ENCODE assay signal across 7 cellular contexts in genomic region chr20:561437-562231, GRCh38. TPM values are rescaled to one million over a fixed set of nuclear protein-coding genes. Genes with fewer than 3 reads are reported as not detected.
DNase-seq lines count a peak whose midpoint lies in the region; ATAC-seq and TF ChIP-seq lines count a peak whose summit lies in the region.

No MANE protein-coding gene starts in this region.

- H3K9me3 Mint-ChIP-seq in activated T-helper 1 cell treated with anti-CD3 and anti-CD28 coated beads, Interleukin-12 subunit alpha, Interleukin-12 subunit beta, Interleukin-2, Interleukin-4 antibody, amounts not matched to agents 30 ng/mL and 10 ng/mL and 1 ng/mL, durations not matched to agents 14 hours and 24 hours and 36 hours: no peaks in the 10 kb centered on the region

- peaks cover 34% of the 10 kb centered on the region for H3K27me3 ChIP-seq in foreskin keratinocyte

- no peaks in the 10 kb centered on the region for H3K4me1 Mint-ChIP-seq in activated T-helper 1 cell treated with anti-CD3 and anti-CD28 coated beads, Interleukin-12 subunit alpha, Interleukin-12 subunit beta, Interleukin-2, Interleukin-4 antibody, amounts not matched to agents 30 ng/mL and 10 ng/mL and 1 ng/mL, durations not matched to agents 14 hours and 24 hours and 36 hours (ENCODE audit: low read depth)

- DNase-seq in GM10266 (ENCODE audit: extremely low spot score) (peak; percentile 78), OCI-M1 (lab: John Stamatoyannopoulos, UW) (peak; percentile 89), foreskin keratinocyte (peak in 1 of 2 donors; percentile 39), nucleus accumbens (lab: John Stamatoyannopoulos, UW) (peak in 48 of 56 donors; percentile 3 to 74 (median 26))
- DNase-seq in Jurkat, Clone E6-1 (ENCODE audit: low read depth, low spot score): peak; percentile 70
- peak; percentile 20 for DNase-seq in activated T-helper 1 cell treated with anti-CD3 and anti-CD28 coated beads, Interleukin-12 subunit alpha, Interleukin-12 subunit beta, Interleukin-2, Interleukin-4 antibody, amounts not matched to agents 30 ng/mL and 10 ng/mL and 1 ng/mL, durations not matched to agents 14 hours and 24 hours and 36 hours (ENCODE audit: low spot score)

- no peak overlapping the region for H3K4me3 Mint-ChIP-seq in activated T-helper 1 cell treated with anti-CD3 and anti-CD28 coated beads, Interleukin-12 subunit alpha, Interleukin-12 subunit beta, Interleukin-2, Interleukin-4 antibody, amounts not matched to agents 30 ng/mL and 10 ng/mL and 1 ng/mL, durations not matched to agents 14 hours and 24 hours and 36 hours

- no peaks in the 10 kb centered on the region for H3K4me1 ChIP-seq in foreskin keratinocyte

- H3K36me3 Mint-ChIP-seq in activated T-helper 1 cell treated with anti-CD3 and anti-CD28 coated beads, Interleukin-12 subunit alpha, Interleukin-12 subunit beta, Interleukin-2, Interleukin-4 antibody, amounts not matched to agents 30 ng/mL and 10 ng/mL and 1 ng/mL, durations not matched to agents 14 hours and 24 hours and 36 hours (ENCODE audit: low read depth): no peaks in the 10 kb centered on the region

- intact Hi-C loops in activated T-helper 1 cell treated with anti-CD3 and anti-CD28 coated beads, Interleukin-12 subunit alpha, Interleukin-12 subunit beta, Interleukin-2, Interleukin-4 antibody, amounts not matched to agents 30 ng/mL and 10 ng/mL and 1 ng/mL, durations not matched to agents 14 hours and 24 hours and 36 hours (cut with micrococcal nuclease): loop anchor here (1.0 to 2.0 kb wide), 3 partner anchors 84 to 178 kb away; no protein-coding TSS in a partner anchor

- H3K27me3 Mint-ChIP-seq in activated T-helper 1 cell treated with anti-CD3 and anti-CD28 coated beads, Interleukin-12 subunit alpha, Interleukin-12 subunit beta, Interleukin-2, Interleukin-4 antibody, amounts not matched to agents 30 ng/mL and 10 ng/mL and 1 ng/mL, durations not matched to agents 14 hours and 24 hours and 36 hours (ENCODE audit: insufficient read depth): peaks cover 19% of the 10 kb centered on the region

- H3K27ac Mint-ChIP-seq in activated T-helper 1 cell treated with anti-CD3 and anti-CD28 coated beads, Interleukin-12 subunit alpha, Interleukin-12 subunit beta, Interleukin-2, Interleukin-4 antibody, amounts not matched to agents 30 ng/mL and 10 ng/mL and 1 ng/mL, durations not matched to agents 14 hours and 24 hours and 36 hours: no peak overlapping the region

- TF ChIP-seq CTCF in GM10266 (IDR thresholded peaks at IDR 0.05; ENCODE audit: control insufficient read depth, insufficient read depth, low read depth, missing control alignments): peak; percentile 89
- peak; percentile 92 for TF ChIP-seq CTCF in foreskin keratinocyte (conservative IDR thresholded peaks at IDR 0.05)

- H3K4me3 ChIP-seq in Jurkat, Clone E6-1 (ENCODE audit: low read length): no peak overlapping the region

- no peak overlapping the region for H3K27ac ChIP-seq in foreskin keratinocyte

- peak; percentile 76 for ATAC-seq in foreskin keratinocyte
- ATAC-seq in GM21786 (IDR thresholded peaks at IDR 0.05; ENCODE audit: unreplicated experiment): no peak

RNA-seq across cellular contexts. Expression of gene CSNK2A1, which starts 18.0 kb away (rescaled TPM):
- 124 TPM for polyA plus RNA-seq in Jurkat, Clone E6-1 (2012; ENCODE audit: insufficient read depth, insufficient read length)
- total RNA-seq in activated T-helper 1 cell treated with anti-CD3 and anti-CD28 coated beads, Interleukin-12 subunit alpha, Interleukin-12 subunit beta, Interleukin-2, Interleukin-4 antibody, amounts not matched to agents 30 ng/mL and 10 ng/mL and 1 ng/mL, durations not matched to agents 14 hours and 24 hours and 36 hours: 181 and 185 TPM in 2 replicates
- total RNA-seq in foreskin keratinocyte: 121 and 125 TPM in 2 replicates
- polyA plus RNA-seq in foreskin keratinocyte: 52.7 and 57.8 TPM in 2 replicates

RNA-seq across cellular contexts. Expression of gene TCF15, which starts 48.5 kb away (rescaled TPM):
- polyA plus RNA-seq in Jurkat, Clone E6-1 (2012; ENCODE audit: insufficient read depth, insufficient read length): not detected
- 0.13 TPM in 1 of 2 replicates, not detected in the other for total RNA-seq in activated T-helper 1 cell treated with anti-CD3 and anti-CD28 coated beads, Interleukin-12 subunit alpha, Interleukin-12 subunit beta, Interleukin-2, Interleukin-4 antibody, amounts not matched to agents 30 ng/mL and 10 ng/mL and 1 ng/mL, durations not matched to agents 14 hours and 24 hours and 36 hours
- total RNA-seq in foreskin keratinocyte: not detected in 2 replicates
- 0.07 TPM in 1 of 2 replicates, not detected in the other for polyA plus RNA-seq in foreskin keratinocyte
